In the genomic region with DNA sequence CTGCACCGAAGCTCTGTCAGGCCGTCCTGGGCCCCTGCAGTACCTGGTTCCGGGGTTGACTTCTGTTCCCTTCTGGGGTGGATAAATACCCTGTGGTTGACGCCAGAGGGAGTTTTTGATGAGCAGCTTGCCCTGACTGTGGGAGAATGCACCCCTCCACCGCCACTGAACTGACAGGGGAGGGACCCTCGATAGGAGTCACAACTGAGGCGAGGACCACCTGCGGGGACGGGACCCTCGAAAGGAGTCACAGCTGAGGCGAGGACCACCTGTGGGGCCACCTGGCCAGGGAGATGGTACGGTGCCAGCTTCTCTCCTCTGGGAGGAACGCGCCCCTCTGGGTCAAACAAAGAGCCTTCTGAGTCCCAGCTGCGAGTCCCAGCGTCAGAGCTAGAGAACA, we compare ENCODE assay signal across 11 cellular contexts.
"Had no signal": no experiment of that assay in that cellular context is flagged by ENCODE, and none has a peak within 500 bp of the region (broad histone marks: within the 10 kb centered on the region; RNA-seq: fewer than 3 reads in every experiment).

No MANE protein-coding gene starts in this region.

- H3K9me3 Mint-ChIP-seq: activated naive CD8-positive, alpha-beta T cell treated with anti-CD3 and anti-CD28 coated beads, Interleukin-2, amount 10 ng/mL, durations not matched to agents 7 days and 5 days; memory B cell; natural killer cell treated with Interleukin-12 subunit alpha and Interleukin-12 subunit beta and Interleukin-15 and Interleukin-18, amount 100 ng/mL, for 72 hours had no signal

- H3K36me3 Mint-ChIP-seq: activated naive CD8-positive, alpha-beta T cell treated with anti-CD3 and anti-CD28 coated beads, Interleukin-2, amount 10 ng/mL, durations not matched to agents 7 days and 5 days; memory B cell; natural killer cell treated with Interleukin-12 subunit alpha and Interleukin-12 subunit beta and Interleukin-15 and Interleukin-18, amount 100 ng/mL, for 72 hours had no signal

- ATAC-seq: activated CD4-positive, CD25-positive, alpha-beta regulatory T cell treated with anti-CD3 and anti-CD28 coated beads, Interleukin-2, amount 50 U/mL, for 24 hours had no signal

- H3K4me1 ChIP-seq: esophagus muscularis mucosa, tibial nerve had no signal

- DNase-seq: activated naive CD8-positive, alpha-beta T cell treated with anti-CD3 and anti-CD28 coated beads, Interleukin-2, amount 10 ng/mL, durations not matched to agents 7 days and 5 days; activated T-cell treated with anti-CD3 and anti-CD28 coated beads, Interleukin-2, amount 50 U/mL, for 48 hours; anterior cingulate cortex; dorsolateral prefrontal cortex; T-helper 2 cell had no signal

- H3K27me3 ChIP-seq: tibial nerve had no signal

- H3K27ac Mint-ChIP-seq: activated naive CD8-positive, alpha-beta T cell treated with anti-CD3 and anti-CD28 coated beads, Interleukin-2, amount 10 ng/mL, durations not matched to agents 7 days and 5 days; memory B cell; natural killer cell treated with Interleukin-12 subunit alpha and Interleukin-12 subunit beta and Interleukin-15 and Interleukin-18, amount 100 ng/mL, for 72 hours had no signal

- H3K9me3 ChIP-seq: esophagus muscularis mucosa, tibial nerve had no signal

- H3K4me3 ChIP-seq: dorsolateral prefrontal cortex, esophagus muscularis mucosa, skin epidermis, tibial nerve had no signal

- H3K36me3 ChIP-seq: esophagus muscularis mucosa, tibial nerve had no signal

- H3K4me1 Mint-ChIP-seq: activated naive CD8-positive, alpha-beta T cell treated with anti-CD3 and anti-CD28 coated beads, Interleukin-2, amount 10 ng/mL, durations not matched to agents 7 days and 5 days; memory B cell had no signal

- H3K27ac ChIP-seq: dorsolateral prefrontal cortex, esophagus muscularis mucosa, skin epidermis, tibial nerve had no signal

- H3K4me3 Mint-ChIP-seq: activated naive CD8-positive, alpha-beta T cell treated with anti-CD3 and anti-CD28 coated beads, Interleukin-2, amount 10 ng/mL, durations not matched to agents 7 days and 5 days; memory B cell; natural killer cell treated with Interleukin-12 subunit alpha and Interleukin-12 subunit beta and Interleukin-15 and Interleukin-18, amount 100 ng/mL, for 72 hours had no signal
